1 cellular context compared by ENCODE assay signal in the genomic region with DNA sequence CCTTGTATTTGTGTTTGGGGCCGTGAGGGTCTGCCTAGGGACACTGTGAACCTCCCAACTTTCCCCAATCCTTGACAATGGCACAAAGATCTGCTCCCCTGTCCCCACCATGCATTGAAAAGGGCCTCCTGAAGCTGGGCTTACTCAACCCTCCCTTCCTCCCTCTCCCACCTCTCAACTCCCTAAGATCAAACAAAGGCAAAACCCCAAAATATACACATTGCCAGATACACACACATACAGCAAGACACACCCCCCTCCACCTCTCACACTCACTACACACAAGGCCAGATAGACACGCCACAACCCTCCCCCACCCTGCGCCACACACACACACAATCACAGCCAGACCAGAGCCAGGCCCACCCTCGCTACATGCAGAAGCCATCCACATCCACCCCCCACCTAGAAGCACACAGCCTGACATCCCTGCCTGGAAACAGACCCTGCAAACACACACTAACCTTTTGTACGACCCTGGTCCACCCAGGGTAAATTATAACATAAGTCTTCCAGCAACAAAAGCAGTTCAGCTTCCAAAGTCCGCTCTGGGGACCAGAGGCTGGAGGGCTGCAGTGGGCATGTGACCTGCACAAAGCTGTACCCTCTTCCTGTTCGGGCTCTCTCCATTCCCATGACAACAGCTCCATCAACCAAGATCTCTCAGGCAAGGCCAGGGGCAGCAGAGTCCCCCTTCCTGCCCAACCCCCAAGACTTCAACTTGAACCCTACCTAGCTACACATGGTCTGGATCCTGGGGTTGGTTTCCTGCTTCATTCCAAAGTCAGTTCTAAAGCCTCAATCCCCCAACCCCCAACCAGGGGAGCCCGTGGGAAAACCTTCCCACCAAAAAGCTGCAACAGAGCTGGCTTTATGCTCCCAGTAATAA.
TF ChIP-seq lines count a peak whose summit lies in the region.

No MANE protein-coding gene starts in this region.

TF ChIP-seq in HepG2, 621 proteins besides CTCF, POLR2A, EP300 and RAD21 (continued from another document and continues in another):
- TF ChIP-seq, protein P1, sequence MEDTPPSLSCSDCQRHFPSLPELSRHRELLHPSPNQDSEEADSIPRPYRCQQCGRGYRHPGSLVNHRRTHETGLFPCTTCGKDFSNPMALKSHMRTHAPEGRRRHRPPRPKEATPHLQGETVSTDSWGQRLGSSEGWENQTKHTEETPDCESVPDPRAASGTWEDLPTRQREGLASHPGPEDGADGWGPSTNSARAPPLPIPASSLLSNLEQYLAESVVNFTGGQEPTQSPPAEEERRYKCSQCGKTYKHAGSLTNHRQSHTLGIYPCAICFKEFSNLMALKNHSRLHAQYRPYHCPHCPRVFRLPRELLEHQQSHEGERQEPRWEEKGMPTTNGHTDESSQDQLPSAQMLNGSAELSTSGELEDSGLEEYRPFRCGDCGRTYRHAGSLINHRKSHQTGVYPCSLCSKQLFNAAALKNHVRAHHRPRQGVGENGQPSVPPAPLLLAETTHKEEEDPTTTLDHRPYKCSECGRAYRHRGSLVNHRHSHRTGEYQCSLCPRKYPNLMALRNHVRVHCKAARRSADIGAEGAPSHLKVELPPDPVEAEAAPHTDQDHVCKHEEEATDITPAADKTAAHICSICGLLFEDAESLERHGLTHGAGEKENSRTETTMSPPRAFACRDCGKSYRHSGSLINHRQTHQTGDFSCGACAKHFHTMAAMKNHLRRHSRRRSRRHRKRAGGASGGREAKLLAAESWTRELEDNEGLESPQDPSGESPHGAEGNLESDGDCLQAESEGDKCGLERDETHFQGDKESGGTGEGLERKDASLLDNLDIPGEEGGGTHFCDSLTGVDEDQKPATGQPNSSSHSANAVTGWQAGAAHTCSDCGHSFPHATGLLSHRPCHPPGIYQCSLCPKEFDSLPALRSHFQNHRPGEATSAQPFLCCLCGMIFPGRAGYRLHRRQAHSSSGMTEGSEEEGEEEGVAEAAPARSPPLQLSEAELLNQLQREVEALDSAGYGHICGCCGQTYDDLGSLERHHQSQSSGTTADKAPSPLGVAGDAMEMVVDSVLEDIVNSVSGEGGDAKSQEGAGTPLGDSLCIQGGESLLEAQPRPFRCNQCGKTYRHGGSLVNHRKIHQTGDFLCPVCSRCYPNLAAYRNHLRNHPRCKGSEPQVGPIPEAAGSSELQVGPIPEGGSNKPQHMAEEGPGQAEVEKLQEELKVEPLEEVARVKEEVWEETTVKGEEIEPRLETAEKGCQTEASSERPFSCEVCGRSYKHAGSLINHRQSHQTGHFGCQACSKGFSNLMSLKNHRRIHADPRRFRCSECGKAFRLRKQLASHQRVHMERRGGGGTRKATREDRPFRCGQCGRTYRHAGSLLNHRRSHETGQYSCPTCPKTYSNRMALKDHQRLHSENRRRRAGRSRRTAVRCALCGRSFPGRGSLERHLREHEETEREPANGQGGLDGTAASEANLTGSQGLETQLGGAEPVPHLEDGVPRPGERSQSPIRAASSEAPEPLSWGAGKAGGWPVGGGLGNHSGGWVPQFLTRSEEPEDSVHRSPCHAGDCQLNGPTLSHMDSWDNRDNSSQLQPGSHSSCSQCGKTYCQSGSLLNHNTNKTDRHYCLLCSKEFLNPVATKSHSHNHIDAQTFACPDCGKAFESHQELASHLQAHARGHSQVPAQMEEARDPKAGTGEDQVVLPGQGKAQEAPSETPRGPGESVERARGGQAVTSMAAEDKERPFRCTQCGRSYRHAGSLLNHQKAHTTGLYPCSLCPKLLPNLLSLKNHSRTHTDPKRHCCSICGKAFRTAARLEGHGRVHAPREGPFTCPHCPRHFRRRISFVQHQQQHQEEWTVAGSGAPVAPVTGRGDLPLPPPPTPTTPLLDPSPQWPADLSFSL (CRISPR knock-in tag; IDR thresholded peaks at IDR 0.05): peak; percentile 94
- no peak; the same call in 1 of the 2 replicates for TF ChIP-seq ARNT2 (CRISPR knock-in tag; IDR thresholded peaks at IDR 0.05; ENCODE audit: low read depth)
- TF ChIP-seq GLMP (CRISPR knock-in tag; IDR thresholded peaks at IDR 0.05; ENCODE audit: borderline replicate concordance): no peak
- TF ChIP-seq ZFX (CRISPR knock-in tag; IDR thresholded peaks at IDR 0.05; ENCODE audit: low read depth): peak; percentile 47
- peak; percentile 76; the same call in 1 of the 2 replicates for TF ChIP-seq CHD4 (IDR thresholded peaks at IDR 0.05; ENCODE audit: borderline replicate concordance, low read length)
- no peak for TF ChIP-seq SATB2 (CRISPR knock-in tag; IDR thresholded peaks at IDR 0.05)
- TF ChIP-seq, protein P2, sequence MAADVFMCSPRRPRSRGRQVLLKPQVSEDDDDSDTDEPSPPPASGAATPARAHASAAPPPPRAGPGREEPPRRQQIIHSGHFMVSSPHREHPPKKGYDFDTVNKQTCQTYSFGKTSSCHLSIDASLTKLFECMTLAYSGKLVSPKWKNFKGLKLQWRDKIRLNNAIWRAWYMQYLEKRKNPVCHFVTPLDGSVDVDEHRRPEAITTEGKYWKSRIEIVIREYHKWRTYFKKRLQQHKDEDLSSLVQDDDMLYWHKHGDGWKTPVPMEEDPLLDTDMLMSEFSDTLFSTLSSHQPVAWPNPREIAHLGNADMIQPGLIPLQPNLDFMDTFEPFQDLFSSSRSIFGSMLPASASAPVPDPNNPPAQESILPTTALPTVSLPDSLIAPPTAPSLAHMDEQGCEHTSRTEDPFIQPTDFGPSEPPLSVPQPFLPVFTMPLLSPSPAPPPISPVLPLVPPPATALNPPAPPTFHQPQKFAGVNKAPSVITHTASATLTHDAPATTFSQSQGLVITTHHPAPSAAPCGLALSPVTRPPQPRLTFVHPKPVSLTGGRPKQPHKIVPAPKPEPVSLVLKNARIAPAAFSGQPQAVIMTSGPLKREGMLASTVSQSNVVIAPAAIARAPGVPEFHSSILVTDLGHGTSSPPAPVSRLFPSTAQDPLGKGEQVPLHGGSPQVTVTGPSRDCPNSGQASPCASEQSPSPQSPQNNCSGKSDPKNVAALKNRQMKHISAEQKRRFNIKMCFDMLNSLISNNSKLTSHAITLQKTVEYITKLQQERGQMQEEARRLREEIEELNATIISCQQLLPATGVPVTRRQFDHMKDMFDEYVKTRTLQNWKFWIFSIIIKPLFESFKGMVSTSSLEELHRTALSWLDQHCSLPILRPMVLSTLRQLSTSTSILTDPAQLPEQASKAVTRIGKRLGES (CRISPR knock-in tag; IDR thresholded peaks at IDR 0.05; ENCODE audit: borderline replicate concordance): no peak
- TF ChIP-seq, protein P3, sequence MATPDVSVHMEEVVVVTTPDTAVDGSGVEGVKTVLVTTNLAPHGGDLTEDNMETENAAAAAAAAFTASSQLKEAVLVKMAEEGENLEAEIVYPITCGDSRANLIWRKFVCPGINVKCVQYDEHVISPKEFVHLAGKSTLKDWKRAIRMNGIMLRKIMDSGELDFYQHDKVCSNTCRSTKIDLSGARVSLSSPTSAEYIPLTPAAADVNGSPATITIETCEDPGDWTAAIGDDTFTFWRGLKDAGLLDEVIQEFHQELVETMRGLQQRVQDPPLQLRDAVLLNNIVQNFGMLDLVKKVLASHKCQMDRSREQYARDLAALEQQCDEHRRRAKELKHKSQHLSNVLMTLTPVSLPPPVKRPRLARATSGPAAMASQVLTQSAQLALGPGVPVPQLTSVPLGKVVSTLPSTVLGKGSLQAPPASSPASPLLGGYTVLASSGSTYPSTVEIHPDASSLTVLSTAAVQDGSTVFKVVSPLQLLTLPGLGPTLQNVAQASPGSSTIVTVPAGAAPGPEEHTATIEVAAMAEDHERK (CRISPR knock-in tag; IDR thresholded peaks at IDR 0.05; ENCODE audit: low read depth): no peak
- no peak for TF ChIP-seq SIN3B (IDR thresholded peaks at IDR 0.05; ENCODE audit: low read length)
- TF ChIP-seq, protein P4, sequence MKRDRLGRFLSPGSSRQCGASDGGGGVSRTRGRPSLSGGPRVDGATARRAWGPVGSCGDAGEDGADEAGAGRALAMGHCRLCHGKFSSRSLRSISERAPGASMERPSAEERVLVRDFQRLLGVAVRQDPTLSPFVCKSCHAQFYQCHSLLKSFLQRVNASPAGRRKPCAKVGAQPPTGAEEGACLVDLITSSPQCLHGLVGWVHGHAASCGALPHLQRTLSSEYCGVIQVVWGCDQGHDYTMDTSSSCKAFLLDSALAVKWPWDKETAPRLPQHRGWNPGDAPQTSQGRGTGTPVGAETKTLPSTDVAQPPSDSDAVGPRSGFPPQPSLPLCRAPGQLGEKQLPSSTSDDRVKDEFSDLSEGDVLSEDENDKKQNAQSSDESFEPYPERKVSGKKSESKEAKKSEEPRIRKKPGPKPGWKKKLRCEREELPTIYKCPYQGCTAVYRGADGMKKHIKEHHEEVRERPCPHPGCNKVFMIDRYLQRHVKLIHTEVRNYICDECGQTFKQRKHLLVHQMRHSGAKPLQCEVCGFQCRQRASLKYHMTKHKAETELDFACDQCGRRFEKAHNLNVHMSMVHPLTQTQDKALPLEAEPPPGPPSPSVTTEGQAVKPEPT (CRISPR knock-in tag; IDR thresholded peaks at IDR 0.05; ENCODE audit: low read depth): no peak
- no peak for TF ChIP-seq ZNF547 (CRISPR knock-in tag; IDR thresholded peaks at IDR 0.05)
- TF ChIP-seq SETDB1 (CRISPR knock-in tag; IDR thresholded peaks at IDR 0.05; ENCODE audit: borderline replicate concordance): no peak
- no peak for TF ChIP-seq NR1H2 (CRISPR knock-in tag; IDR thresholded peaks at IDR 0.05; ENCODE audit: borderline replicate concordance, low read depth)
- TF ChIP-seq ZNF235 (CRISPR knock-in tag; IDR thresholded peaks at IDR 0.05; ENCODE audit: borderline replicate concordance): no peak
- TF ChIP-seq TEF (CRISPR knock-in tag; IDR thresholded peaks at IDR 0.05): no peak
- TF ChIP-seq KDM5B (CRISPR knock-in tag; IDR thresholded peaks at IDR 0.05; ENCODE audit: borderline replicate concordance): no peak; the same call in 1 of the 2 replicates
- no peak for TF ChIP-seq NR3C1 (CRISPR knock-in tag; IDR thresholded peaks at IDR 0.05)
- TF ChIP-seq ZNF275 (CRISPR knock-in tag; IDR thresholded peaks at IDR 0.05; ENCODE audit: borderline replicate concordance): 0 out of 2 replicates have a peak, but pooled peaks have one; percentile 53
- TF ChIP-seq, protein P5, sequence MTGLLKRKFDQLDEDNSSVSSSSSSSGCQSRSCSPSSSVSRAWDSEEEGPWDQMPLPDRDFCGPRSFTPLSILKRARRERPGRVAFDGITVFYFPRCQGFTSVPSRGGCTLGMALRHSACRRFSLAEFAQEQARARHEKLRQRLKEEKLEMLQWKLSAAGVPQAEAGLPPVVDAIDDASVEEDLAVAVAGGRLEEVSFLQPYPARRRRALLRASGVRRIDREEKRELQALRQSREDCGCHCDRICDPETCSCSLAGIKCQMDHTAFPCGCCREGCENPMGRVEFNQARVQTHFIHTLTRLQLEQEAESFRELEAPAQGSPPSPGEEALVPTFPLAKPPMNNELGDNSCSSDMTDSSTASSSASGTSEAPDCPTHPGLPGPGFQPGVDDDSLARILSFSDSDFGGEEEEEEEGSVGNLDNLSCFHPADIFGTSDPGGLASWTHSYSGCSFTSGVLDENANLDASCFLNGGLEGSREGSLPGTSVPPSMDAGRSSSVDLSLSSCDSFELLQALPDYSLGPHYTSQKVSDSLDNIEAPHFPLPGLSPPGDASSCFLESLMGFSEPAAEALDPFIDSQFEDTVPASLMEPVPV (CRISPR knock-in tag; IDR thresholded peaks at IDR 0.05): no peak
- 0 out of 2 replicates have a peak, but pooled peaks have one; percentile 38 for TF ChIP-seq KDM3A (CRISPR knock-in tag; IDR thresholded peaks at IDR 0.05; ENCODE audit: low read depth)
- no peak for TF ChIP-seq MAF1 (CRISPR knock-in tag; IDR thresholded peaks at IDR 0.05; ENCODE audit: borderline replicate concordance)
- TF ChIP-seq HOXA5 (CRISPR knock-in tag; IDR thresholded peaks at IDR 0.05): peak; percentile 19; the same call in 1 of the 2 replicates
- TF ChIP-seq ZBTB1 (CRISPR knock-in tag; IDR thresholded peaks at IDR 0.05; ENCODE audit: borderline replicate concordance): no peak
- 0 out of 2 replicates have a peak, but pooled peaks have one; percentile 22 for TF ChIP-seq SIX4 (CRISPR knock-in tag; IDR thresholded peaks at IDR 0.05)
- TF ChIP-seq GABPA (IDR thresholded peaks at IDR 0.05; ENCODE audit: low read depth, low read length): no peak
- TF ChIP-seq GABPA (CRISPR knock-in tag; IDR thresholded peaks at IDR 0.05; ENCODE audit: low read depth): peak; percentile 81
- TF ChIP-seq ARNTL (CRISPR knock-in tag; IDR thresholded peaks at IDR 0.05): peak; percentile 96
- peak; percentile 93 for TF ChIP-seq ZNF614 (CRISPR knock-in tag; IDR thresholded peaks at IDR 0.05; ENCODE audit: borderline replicate concordance)
- TF ChIP-seq ZNF225 (CRISPR knock-in tag; IDR thresholded peaks at IDR 0.05): no peak
- no peak for TF ChIP-seq ZNF282 (IDR thresholded peaks at IDR 0.05; ENCODE audit: partially characterized antibody)
- peak; percentile 81; the same call in 1 of the 2 replicates for TF ChIP-seq SSRP1 (CRISPR knock-in tag; IDR thresholded peaks at IDR 0.05)
- peak; percentile 70 for TF ChIP-seq THAP11 (CRISPR knock-in tag; IDR thresholded peaks at IDR 0.05)
- TF ChIP-seq ZNF460 (CRISPR knock-in tag; IDR thresholded peaks at IDR 0.05; ENCODE audit: borderline replicate concordance): no peak
- TF ChIP-seq MEF2D (CRISPR knock-in tag; IDR thresholded peaks at IDR 0.05): no peak; the same call in 1 of the 2 replicates
- no peak for TF ChIP-seq DR1 (CRISPR knock-in tag; IDR thresholded peaks at IDR 0.05)
- TF ChIP-seq ZNF766 (CRISPR knock-in tag; IDR thresholded peaks at IDR 0.05; ENCODE audit: borderline replicate concordance): 0 out of 2 replicates have a peak, but pooled peaks have one; percentile 58
